Comparison of ENCODE assay signal across 1 cellular context in the genomic region with DNA sequence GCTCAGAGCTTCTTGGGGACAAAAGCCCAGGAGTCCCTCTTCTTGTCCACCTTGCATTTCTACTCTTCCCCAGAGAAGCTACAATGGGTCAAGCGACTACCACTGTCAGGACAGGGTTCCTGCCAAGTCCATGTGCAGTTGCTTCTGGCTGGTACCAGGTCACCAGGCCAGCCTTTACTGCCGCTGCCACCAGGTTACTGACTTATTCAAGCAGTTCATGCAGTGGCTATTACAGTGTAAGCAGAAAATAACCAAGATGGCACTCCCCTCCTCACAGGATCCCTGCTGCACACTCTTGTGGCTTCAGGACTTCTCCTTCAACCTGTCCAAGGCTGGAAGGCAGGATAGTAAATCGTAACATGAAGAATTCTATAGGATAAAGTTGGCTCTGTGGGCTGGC.
TF ChIP-seq lines count a peak whose summit lies in the region.

No MANE protein-coding gene starts in this region.

TF ChIP-seq in H1, 55 proteins besides CTCF, POLR2A, EP300 and RAD21:
- TF ChIP-seq RNF2 (IDR thresholded peaks at IDR 0.05; ENCODE audit: borderline replicate concordance, low read depth, low read length, missing control alignments, poor library complexity, severe bottlenecking), result no peak
- TF ChIP-seq ASH2L (IDR thresholded peaks at IDR 0.05; ENCODE audit: low read length), result no peak
- TF ChIP-seq SP4 (IDR thresholded peaks at IDR 0.05; ENCODE audit: low read length), result no peak
- TF ChIP-seq CREB1 (IDR thresholded peaks at IDR 0.05), result no peak
- TF ChIP-seq KDM5A (IDR thresholded peaks at IDR 0.05; ENCODE audit: low read length), result no peak
